1 cellular context compared by ENCODE assay signal in genomic region chr19:45424191-45425058, GRCh38.
A peak's percentile ranks its signal among the peaks of the same experiment; 100 is the strongest.
TF ChIP-seq lines count a peak whose summit lies in the region.

No MANE protein-coding gene starts in this region.

TF ChIP-seq in K562, 482 proteins besides CTCF, POLR2A, EP300 and RAD21 (continues in another document):
- TF ChIP-seq JUND (IDR thresholded peaks at IDR 0.05; ENCODE audit: borderline replicate concordance, low read depth, low read length): peak; percentile 97
- TF ChIP-seq JUND (tag; IDR thresholded peaks at IDR 0.05; ENCODE audit: borderline replicate concordance, low read depth, low read length): peak; percentile 96; the same call in 2 of the 3 replicates
- TF ChIP-seq STAT5B (CRISPR knock-in tag; IDR thresholded peaks at IDR 0.05): no peak
- TF ChIP-seq, protein P1, sequence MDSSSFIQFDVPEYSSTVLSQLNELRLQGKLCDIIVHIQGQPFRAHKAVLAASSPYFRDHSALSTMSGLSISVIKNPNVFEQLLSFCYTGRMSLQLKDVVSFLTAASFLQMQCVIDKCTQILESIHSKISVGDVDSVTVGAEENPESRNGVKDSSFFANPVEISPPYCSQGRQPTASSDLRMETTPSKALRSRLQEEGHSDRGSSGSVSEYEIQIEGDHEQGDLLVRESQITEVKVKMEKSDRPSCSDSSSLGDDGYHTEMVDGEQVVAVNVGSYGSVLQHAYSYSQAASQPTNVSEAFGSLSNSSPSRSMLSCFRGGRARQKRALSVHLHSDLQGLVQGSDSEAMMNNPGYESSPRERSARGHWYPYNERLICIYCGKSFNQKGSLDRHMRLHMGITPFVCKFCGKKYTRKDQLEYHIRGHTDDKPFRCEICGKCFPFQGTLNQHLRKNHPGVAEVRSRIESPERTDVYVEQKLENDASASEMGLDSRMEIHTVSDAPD (CRISPR knock-in tag; IDR thresholded peaks at IDR 0.05): no peak
- TF ChIP-seq TCF7 (IDR thresholded peaks at IDR 0.05; ENCODE audit: borderline replicate concordance): no peak
- no peak for TF ChIP-seq CTBP1 (IDR thresholded peaks at IDR 0.05; ENCODE audit: borderline replicate concordance)
- TF ChIP-seq GATAD2B (IDR thresholded peaks at IDR 0.05; ENCODE audit: borderline replicate concordance): peak; percentile 92; the same call in 1 of the 2 replicates
- TF ChIP-seq NBN (IDR thresholded peaks at IDR 0.05; ENCODE audit: low read depth): peak; percentile 81; the same call in 1 of the 2 replicates
- TF ChIP-seq, protein P2, sequence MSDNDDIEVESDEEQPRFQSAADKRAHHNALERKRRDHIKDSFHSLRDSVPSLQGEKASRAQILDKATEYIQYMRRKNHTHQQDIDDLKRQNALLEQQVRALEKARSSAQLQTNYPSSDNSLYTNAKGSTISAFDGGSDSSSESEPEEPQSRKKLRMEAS (CRISPR knock-in tag; IDR thresholded peaks at IDR 0.05): peak; percentile 7; the same call in 1 of the 2 replicates
- TF ChIP-seq SMARCA5 (IDR thresholded peaks at IDR 0.05): peak; percentile 88
- TF ChIP-seq POLR2AphosphoS5 (IDR thresholded peaks at IDR 0.05; ENCODE audit: control insufficient read depth, insufficient read depth, low read depth, low read length): peak; percentile 17; the same call in 1 of the 2 replicates
- TF ChIP-seq BRD9 (IDR thresholded peaks at IDR 0.05; ENCODE audit: low read depth, partially characterized antibody): peak; percentile 81
- no peak; the same call in 1 of the 2 replicates for TF ChIP-seq ZNF764 (CRISPR knock-in tag; IDR thresholded peaks at IDR 0.05; ENCODE audit: low read depth)
- TF ChIP-seq ZNF586 (CRISPR knock-in tag; conservative IDR thresholded peaks at IDR 0.05): no peak
- TF ChIP-seq ZBTB7A (IDR thresholded peaks at IDR 0.05; ENCODE audit: borderline replicate concordance, control insufficient read depth, low read depth, low read length): peak; percentile 80; the same call in 1 of the 2 replicates
- TF ChIP-seq RBM17 (IDR thresholded peaks at IDR 0.05; ENCODE audit: borderline replicate concordance, low read depth, low read length): no peak
- 0 out of 2 replicates have a peak, but pooled peaks have one; percentile 13 for TF ChIP-seq HLTF (IDR thresholded peaks at IDR 0.05)
- no peak for TF ChIP-seq NR3C1 (CRISPR knock-in tag; IDR thresholded peaks at IDR 0.05)
- no peak for TF ChIP-seq ZNF280B (CRISPR knock-in tag; IDR thresholded peaks at IDR 0.05)
- TF ChIP-seq ZNF217 (CRISPR knock-in tag; IDR thresholded peaks at IDR 0.05): no peak
- TF ChIP-seq, protein P3, sequence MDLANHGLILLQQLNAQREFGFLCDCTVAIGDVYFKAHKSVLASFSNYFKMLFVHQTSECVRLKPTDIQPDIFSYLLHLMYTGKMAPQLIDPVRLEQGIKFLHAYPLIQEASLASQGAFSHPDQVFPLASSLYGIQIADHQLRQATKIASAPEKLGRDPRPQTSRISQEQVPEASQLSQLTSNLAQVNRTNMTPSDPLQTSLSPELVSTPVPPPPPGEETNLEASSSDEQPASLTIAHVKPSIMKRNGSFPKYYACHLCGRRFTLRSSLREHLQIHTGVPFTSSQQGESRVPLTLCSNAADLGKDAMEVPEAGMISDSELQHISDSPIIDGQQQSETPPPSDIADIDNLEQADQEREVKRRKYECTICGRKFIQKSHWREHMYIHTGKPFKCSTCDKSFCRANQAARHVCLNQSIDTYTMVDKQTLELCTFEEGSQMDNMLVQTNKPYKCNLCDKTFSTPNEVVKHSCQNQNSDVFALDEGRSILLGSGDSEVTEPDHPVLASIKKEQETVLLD (IDR thresholded peaks at IDR 0.05): peak; percentile 74
- TF ChIP-seq POU5F1 (IDR thresholded peaks at IDR 0.05; ENCODE audit: borderline replicate concordance, low read depth, low read length, partially characterized antibody): no peak
- peak in 1 of 2 experiments; percentile 70; a peak in 1 of 4 replicates for TF ChIP-seq ZNF639 (CRISPR knock-in tag; conservative IDR thresholded peaks at IDR 0.05 in 1 of 2, IDR thresholded peaks at IDR 0.05 in 1 of 2)
- no peak for TF ChIP-seq DMBX1 (CRISPR knock-in tag; IDR thresholded peaks at IDR 0.05; ENCODE audit: borderline replicate concordance)
- TF ChIP-seq DACH1 (IDR thresholded peaks at IDR 0.05; ENCODE audit: partially characterized antibody): peak; percentile 69
- TF ChIP-seq ZNF398 (CRISPR knock-in tag; IDR thresholded peaks at IDR 0.05): no peak
- TF ChIP-seq CBFA2T3 (IDR thresholded peaks at IDR 0.05): peak; percentile 60
- no peak for TF ChIP-seq POLR2AphosphoS2 (IDR thresholded peaks at IDR 0.05; ENCODE audit: low read length)
- peak; percentile 2 for TF ChIP-seq PRDM10 (IDR thresholded peaks at IDR 0.05; ENCODE audit: partially characterized antibody)
- no peak for TF ChIP-seq ZNF407 (IDR thresholded peaks at IDR 0.05; ENCODE audit: low read depth)
- TF ChIP-seq SUPT5H (IDR thresholded peaks at IDR 0.05): peak; percentile 83
- 0 out of 2 replicates have a peak, but pooled peaks have one; percentile 52 for TF ChIP-seq TARDBP (IDR thresholded peaks at IDR 0.05)
- TF ChIP-seq, protein P4, sequence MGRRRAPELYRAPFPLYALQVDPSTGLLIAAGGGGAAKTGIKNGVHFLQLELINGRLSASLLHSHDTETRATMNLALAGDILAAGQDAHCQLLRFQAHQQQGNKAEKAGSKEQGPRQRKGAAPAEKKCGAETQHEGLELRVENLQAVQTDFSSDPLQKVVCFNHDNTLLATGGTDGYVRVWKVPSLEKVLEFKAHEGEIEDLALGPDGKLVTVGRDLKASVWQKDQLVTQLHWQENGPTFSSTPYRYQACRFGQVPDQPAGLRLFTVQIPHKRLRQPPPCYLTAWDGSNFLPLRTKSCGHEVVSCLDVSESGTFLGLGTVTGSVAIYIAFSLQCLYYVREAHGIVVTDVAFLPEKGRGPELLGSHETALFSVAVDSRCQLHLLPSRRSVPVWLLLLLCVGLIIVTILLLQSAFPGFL (CRISPR knock-in tag; IDR thresholded peaks at IDR 0.05): no peak
- TF ChIP-seq GABPA (tag; conservative IDR thresholded peaks at IDR 0.05; ENCODE audit: low read depth): peak; percentile 51; the same call in 1 of the 2 replicates
- TF ChIP-seq ZNF551 (CRISPR knock-in tag; IDR thresholded peaks at IDR 0.05): no peak
- no peak; the same call in 1 of the 2 replicates for TF ChIP-seq ILF3 (IDR thresholded peaks at IDR 0.05; ENCODE audit: borderline replicate concordance)
- peak; percentile 73 for TF ChIP-seq XRCC5 (IDR thresholded peaks at IDR 0.05; ENCODE audit: low read depth, low read length)
- no peak for TF ChIP-seq ILK (tag; IDR thresholded peaks at IDR 0.05; ENCODE audit: borderline replicate concordance, low read depth)
